ENCODE assay signal across 1 cellular context in the genomic region with DNA sequence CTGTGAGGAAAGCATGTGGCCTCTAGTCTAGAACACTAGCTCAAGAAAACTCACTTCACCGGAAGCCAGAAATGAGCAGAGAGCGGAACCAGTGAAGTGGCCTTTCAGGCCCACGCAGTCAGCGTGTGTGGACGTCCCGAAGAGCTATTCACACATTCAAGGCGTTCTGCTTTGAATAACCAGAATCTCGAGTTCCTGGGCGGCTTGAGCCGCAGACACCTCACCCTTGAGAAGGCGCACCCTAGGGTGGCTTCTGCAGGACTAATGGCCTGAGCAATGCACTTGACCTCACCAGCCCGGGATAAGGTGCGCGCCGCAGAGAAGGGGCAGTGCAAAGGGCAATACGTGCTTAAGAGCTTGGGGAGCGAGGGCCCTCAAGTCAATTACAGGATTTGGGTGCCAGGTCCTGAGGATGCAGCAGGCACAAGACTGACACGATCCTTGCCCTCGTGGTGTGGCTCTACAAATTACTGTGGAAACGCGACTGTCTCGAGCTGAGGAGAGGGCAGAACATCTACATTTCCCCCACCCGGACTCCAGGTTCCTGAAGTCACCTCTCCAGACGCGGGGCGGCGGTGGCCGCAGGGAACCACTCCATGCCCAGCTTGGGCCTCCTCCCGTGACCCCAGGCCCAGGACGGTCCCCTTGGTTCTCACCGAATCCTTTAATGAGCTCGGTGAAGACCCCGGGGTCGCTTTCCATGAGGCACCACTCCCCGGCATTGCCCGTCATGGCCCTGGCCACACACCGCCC.
A peak's percentile ranks its signal among the peaks of the same experiment; 100 is the strongest.
TF ChIP-seq lines count a peak whose summit lies in the region.

No MANE protein-coding gene starts in this region.

TF ChIP-seq in HepG2, 621 proteins besides CTCF, POLR2A, EP300 and RAD21 (continued from another document):
- TF ChIP-seq U2AF2 (IDR thresholded peaks at IDR 0.05; ENCODE audit: low read depth, low read length) (no peak), CREM (IDR thresholded peaks at IDR 0.05) (no peak), CREM (CRISPR knock-in tag; IDR thresholded peaks at IDR 0.05) (no peak), ZNF556 (CRISPR knock-in tag; IDR thresholded peaks at IDR 0.05; ENCODE audit: borderline replicate concordance) (peak; percentile 29; the same call in 1 of the 2 replicates), PCBP1 (IDR thresholded peaks at IDR 0.05; ENCODE audit: borderline replicate concordance, low read depth, low read length) (no peak), SNRNP70 (IDR thresholded peaks at IDR 0.05; ENCODE audit: low read depth, low read length) (no peak), ZNF441 (CRISPR knock-in tag; IDR thresholded peaks at IDR 0.05; ENCODE audit: borderline replicate concordance) (no peak), ZNF891 (CRISPR knock-in tag; IDR thresholded peaks at IDR 0.05) (no peak), ZNF205 (CRISPR knock-in tag; IDR thresholded peaks at IDR 0.05) (no peak), CAMTA2 (CRISPR knock-in tag; IDR thresholded peaks at IDR 0.05; ENCODE audit: borderline replicate concordance) (no peak), ZNF674 (CRISPR knock-in tag; IDR thresholded peaks at IDR 0.05; ENCODE audit: low read depth) (0 out of 2 replicates have a peak, but pooled peaks have one; percentile 54), ZFAT (CRISPR knock-in tag; conservative IDR thresholded peaks at IDR 0.05) (no peak), CBFB (CRISPR knock-in tag; IDR thresholded peaks at IDR 0.05) (no peak), ZC3H4 (CRISPR knock-in tag; IDR thresholded peaks at IDR 0.05; ENCODE audit: borderline replicate concordance) (peak; percentile 77; the same call in 1 of the 2 replicates), ZNF224 (CRISPR knock-in tag; IDR thresholded peaks at IDR 0.05) (no peak), ZFX (CRISPR knock-in tag; IDR thresholded peaks at IDR 0.05; ENCODE audit: low read depth) (no peak), NAIF1 (CRISPR knock-in tag; IDR thresholded peaks at IDR 0.05; ENCODE audit: borderline replicate concordance) (peak; percentile 91), SOX5 (CRISPR knock-in tag; IDR thresholded peaks at IDR 0.05; ENCODE audit: borderline replicate concordance) (no peak)
- TF ChIP-seq, protein P1, sequence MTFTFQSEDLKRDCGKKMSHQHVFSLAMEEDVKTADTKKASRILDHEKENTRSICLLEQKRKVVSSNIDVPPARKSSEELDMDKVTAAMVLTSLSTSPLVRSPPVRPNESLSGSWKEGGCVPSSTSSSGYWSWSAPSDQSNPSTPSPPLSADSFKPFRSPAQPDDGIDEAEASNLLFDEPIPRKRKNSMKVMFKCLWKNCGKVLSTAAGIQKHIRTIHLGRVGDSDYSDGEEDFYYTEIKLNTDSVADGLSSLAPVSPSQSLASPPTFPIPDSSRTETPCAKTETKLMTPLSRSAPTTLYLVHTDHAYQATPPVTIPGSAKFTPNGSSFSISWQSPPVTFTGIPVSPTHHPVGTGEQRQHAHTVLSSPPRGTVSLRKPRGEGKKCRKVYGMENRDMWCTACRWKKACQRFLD (CRISPR knock-in tag; IDR thresholded peaks at IDR 0.05; ENCODE audit: borderline replicate concordance): no peak
- TF ChIP-seq, protein P2, sequence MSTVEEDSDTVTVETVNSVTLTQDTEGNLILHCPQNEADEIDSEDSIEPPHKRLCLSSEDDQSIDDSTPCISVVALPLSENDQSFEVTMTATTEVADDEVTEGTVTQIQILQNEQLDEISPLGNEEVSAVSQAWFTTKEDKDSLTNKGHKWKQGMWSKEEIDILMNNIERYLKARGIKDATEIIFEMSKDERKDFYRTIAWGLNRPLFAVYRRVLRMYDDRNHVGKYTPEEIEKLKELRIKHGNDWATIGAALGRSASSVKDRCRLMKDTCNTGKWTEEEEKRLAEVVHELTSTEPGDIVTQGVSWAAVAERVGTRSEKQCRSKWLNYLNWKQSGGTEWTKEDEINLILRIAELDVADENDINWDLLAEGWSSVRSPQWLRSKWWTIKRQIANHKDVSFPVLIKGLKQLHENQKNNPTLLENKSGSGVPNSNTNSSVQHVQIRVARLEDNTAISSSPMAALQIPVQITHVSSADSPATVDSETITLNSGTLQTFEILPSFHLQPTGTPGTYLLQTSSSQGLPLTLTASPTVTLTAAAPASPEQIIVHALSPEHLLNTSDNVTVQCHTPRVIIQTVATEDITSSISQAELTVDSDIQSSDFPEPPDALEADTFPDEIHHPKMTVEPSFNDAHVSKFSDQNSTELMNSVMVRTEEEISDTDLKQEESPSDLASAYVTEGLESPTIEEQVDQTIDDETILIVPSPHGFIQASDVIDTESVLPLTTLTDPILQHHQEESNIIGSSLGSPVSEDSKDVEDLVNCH (CRISPR knock-in tag; IDR thresholded peaks at IDR 0.05): 0 out of 2 replicates have a peak, but pooled peaks have one; percentile 11
- TF ChIP-seq, protein P3, sequence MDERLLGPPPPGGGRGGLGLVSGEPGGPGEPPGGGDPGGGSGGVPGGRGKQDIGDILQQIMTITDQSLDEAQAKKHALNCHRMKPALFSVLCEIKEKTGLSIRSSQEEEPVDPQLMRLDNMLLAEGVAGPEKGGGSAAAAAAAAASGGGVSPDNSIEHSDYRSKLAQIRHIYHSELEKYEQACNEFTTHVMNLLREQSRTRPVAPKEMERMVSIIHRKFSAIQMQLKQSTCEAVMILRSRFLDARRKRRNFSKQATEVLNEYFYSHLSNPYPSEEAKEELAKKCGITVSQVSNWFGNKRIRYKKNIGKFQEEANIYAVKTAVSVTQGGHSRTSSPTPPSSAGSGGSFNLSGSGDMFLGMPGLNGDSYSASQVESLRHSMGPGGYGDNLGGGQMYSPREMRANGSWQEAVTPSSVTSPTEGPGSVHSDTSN (CRISPR knock-in tag; IDR thresholded peaks at IDR 0.05): no peak
- TF ChIP-seq, protein P4, sequence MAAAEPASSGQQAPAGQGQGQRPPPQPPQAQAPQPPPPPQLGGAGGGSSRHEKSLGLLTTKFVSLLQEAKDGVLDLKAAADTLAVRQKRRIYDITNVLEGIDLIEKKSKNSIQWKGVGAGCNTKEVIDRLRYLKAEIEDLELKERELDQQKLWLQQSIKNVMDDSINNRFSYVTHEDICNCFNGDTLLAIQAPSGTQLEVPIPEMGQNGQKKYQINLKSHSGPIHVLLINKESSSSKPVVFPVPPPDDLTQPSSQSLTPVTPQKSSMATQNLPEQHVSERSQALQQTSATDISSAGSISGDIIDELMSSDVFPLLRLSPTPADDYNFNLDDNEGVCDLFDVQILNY (CRISPR knock-in tag; conservative IDR thresholded peaks at IDR 0.05): no peak
- TF ChIP-seq, protein P5, sequence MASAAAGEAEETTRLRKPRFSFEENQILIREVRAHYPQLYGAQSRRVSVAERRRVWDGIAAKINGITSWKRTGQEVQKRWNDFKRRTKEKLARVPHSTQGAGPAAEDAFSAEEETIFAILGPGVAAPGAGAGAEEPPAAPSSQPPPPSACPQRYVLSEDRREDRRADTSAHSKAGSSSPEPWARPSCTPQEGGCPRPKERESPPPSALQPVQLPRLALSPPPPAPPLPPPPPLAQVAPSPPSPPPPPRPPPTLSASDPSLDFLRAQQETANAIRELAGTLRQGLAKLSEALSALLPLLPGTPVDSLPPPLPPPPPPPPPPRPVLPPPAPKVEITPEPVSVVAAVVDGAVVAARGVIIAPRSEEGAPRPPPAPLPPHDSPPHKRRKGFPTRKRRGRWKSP (CRISPR knock-in tag; IDR thresholded peaks at IDR 0.05): no peak
- TF ChIP-seq, protein P6, sequence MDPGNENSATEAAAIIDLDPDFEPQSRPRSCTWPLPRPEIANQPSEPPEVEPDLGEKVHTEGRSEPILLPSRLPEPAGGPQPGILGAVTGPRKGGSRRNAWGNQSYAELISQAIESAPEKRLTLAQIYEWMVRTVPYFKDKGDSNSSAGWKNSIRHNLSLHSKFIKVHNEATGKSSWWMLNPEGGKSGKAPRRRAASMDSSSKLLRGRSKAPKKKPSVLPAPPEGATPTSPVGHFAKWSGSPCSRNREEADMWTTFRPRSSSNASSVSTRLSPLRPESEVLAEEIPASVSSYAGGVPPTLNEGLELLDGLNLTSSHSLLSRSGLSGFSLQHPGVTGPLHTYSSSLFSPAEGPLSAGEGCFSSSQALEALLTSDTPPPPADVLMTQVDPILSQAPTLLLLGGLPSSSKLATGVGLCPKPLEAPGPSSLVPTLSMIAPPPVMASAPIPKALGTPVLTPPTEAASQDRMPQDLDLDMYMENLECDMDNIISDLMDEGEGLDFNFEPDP (CRISPR knock-in tag; conservative IDR thresholded peaks at IDR 0.05): 0 out of 2 replicates have a peak, but pooled peaks have one; percentile 11
